ENCODE assay signal across 2 cellular contexts in genomic region chr1:207858806-207859205, GRCh38.
TF ChIP-seq lines count a peak whose summit lies in the region.

No MANE protein-coding gene starts in this region.

TF ChIP-seq in IMR-90, 13 proteins besides CTCF, POLR2A, EP300 and RAD21:
- no peak for TF ChIP-seq MAFK (IDR thresholded peaks at IDR 0.05; ENCODE audit: low read depth, low read length)
- no peak for TF ChIP-seq NFE2L2 (IDR thresholded peaks at IDR 0.05; ENCODE audit: low read depth, low read length)
- no peak for TF ChIP-seq MAZ (IDR thresholded peaks at IDR 0.05; ENCODE audit: borderline replicate concordance, low read depth, low read length)
- TF ChIP-seq CEBPB (IDR thresholded peaks at IDR 0.05; ENCODE audit: low read depth, low read length): peak; percentile 47; the same call in 1 of the 2 replicates
- TF ChIP-seq FOS (IDR thresholded peaks at IDR 0.05; ENCODE audit: low read depth, low read length): no peak
- no peak for TF ChIP-seq RCOR1 (IDR thresholded peaks at IDR 0.05; ENCODE audit: insufficient replicate concordance, low read length)

TF ChIP-seq in K562, 482 proteins besides CTCF, POLR2A, EP300 and RAD21:
- TF ChIP-seq CEBPB (tag; IDR thresholded peaks at IDR 0.05) (peak; percentile 32; the same call in 1 of the 2 replicates), ZFP1 (CRISPR knock-in tag; IDR thresholded peaks at IDR 0.05) (no peak)
TF ChIP-seq in K562: peak in this region for 1.
